In the genomic region with DNA sequence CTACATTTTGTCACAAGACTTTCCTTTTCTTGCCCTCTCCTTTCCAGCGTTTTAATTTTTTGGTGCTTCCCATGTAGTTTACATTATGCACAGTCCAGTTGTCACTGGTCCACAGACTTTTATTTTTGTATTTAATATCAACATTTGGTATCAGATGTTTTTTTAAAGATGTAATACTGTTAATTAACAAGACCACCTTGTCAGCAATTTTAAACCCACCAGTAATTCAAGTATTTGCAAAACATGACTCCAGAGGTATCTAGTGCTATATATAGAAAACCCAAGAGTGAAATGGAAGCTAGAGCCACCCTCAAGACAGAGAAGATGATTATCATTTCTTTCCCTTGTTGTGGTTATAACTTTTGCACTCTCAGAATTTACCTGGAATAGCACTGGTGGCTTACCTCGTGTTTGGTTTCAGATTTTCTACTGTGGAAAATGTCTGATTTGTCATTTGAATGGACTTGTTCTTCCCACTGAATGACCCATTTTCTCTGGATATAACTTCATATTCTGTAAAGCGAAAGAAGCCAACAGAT, we compare ENCODE assay signal across 1 cellular context.
A peak's percentile ranks its signal among the peaks of the same experiment; 100 is the strongest.
TF ChIP-seq lines count a peak whose summit lies in the region.

No MANE protein-coding gene starts in this region.

TF ChIP-seq in A549, 52 proteins besides CTCF, POLR2A, EP300 and RAD21:
- TF ChIP-seq GATA3 (IDR thresholded peaks at IDR 0.05; ENCODE audit: borderline replicate concordance): no peak
- TF ChIP-seq MAFK (IDR thresholded peaks at IDR 0.05; ENCODE audit: partially characterized antibody): peak; percentile 50
- no peak for TF ChIP-seq ZNF302 (CRISPR knock-in tag; IDR thresholded peaks at IDR 0.05)
- no peak for TF ChIP-seq HMGXB4 (CRISPR knock-in tag; IDR thresholded peaks at IDR 0.05; ENCODE audit: borderline replicate concordance)
- TF ChIP-seq, protein P1, sequence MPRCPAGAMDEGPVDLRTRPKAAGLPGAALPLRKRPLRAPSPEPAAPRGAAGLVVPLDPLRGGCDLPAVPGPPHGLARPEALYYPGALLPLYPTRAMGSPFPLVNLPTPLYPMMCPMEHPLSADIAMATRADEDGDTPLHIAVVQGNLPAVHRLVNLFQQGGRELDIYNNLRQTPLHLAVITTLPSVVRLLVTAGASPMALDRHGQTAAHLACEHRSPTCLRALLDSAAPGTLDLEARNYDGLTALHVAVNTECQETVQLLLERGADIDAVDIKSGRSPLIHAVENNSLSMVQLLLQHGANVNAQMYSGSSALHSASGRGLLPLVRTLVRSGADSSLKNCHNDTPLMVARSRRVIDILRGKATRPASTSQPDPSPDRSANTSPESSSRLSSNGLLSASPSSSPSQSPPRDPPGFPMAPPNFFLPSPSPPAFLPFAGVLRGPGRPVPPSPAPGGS (IDR thresholded peaks at IDR 0.05): no peak
